39 cellular contexts compared by ENCODE assay signal in genomic region chr11:2248762-2249161, GRCh38. TPM values are rescaled to one million over a fixed set of nuclear protein-coding genes. Genes with fewer than 3 reads are reported as not detected.
"Had no signal": no experiment of that assay in that cellular context is flagged by ENCODE, and none has a peak within 500 bp of the region (broad histone marks: within the 10 kb centered on the region; RNA-seq: fewer than 3 reads in every experiment).

No MANE protein-coding gene starts in this region.

- H3K27me3 Mint-ChIP-seq: activated CD8-positive, alpha-beta T cell treated with anti-CD3 and anti-CD28 coated beads for 36 hours had no signal

- H3K4me3 ChIP-seq: ascending aorta, cardiac muscle cell, PC-9 had no signal

- H3K27ac Mint-ChIP-seq: activated CD4-positive, alpha-beta T cell treated with anti-CD3 and anti-CD28 coated beads, Interleukin-2, amount 10 ng/mL, durations not matched to agents 24 days and 14 days; activated CD8-positive, alpha-beta T cell treated with anti-CD3 and anti-CD28 coated beads for 36 hours; activated naive CD4-positive, alpha-beta T cell treated with anti-CD3 and anti-CD28 coated beads for 36 hours; activated T-cell treated with anti-CD3 and anti-CD28 coated beads, Interleukin-2, amount 50 U/mL, for 72 hours; activated T-helper 17 cell treated with anti-CD3 and anti-CD28 coated beads, Interleukin-2, amount 50 U/mL, for 72 hours had no signal

- H3K4me1 ChIP-seq: ascending aorta had no signal

- H3K27ac ChIP-seq: ascending aorta, cardiac muscle cell, KMS-11, PC-9, RWPE1, VCaP had no signal

- H3K4me1 Mint-ChIP-seq: activated CD4-positive, alpha-beta T cell treated with anti-CD3 and anti-CD28 coated beads, Interleukin-2, amount 10 ng/mL, durations not matched to agents 24 days and 14 days; activated T-helper 17 cell treated with anti-CD3 and anti-CD28 coated beads, Interleukin-2, amount 50 U/mL, for 72 hours; central memory CD8-positive, alpha-beta T cell had no signal

- H3K9ac ChIP-seq: KMS-11 had no signal

- H3K4me3 Mint-ChIP-seq: activated CD4-positive, alpha-beta T cell treated with anti-CD3 and anti-CD28 coated beads, Interleukin-2, amount 10 ng/mL, durations not matched to agents 24 days and 14 days; activated CD8-positive, alpha-beta T cell treated with anti-CD3 and anti-CD28 coated beads for 36 hours; activated naive CD4-positive, alpha-beta T cell treated with anti-CD3 and anti-CD28 coated beads for 36 hours; activated T-cell treated with anti-CD3 and anti-CD28 coated beads, Interleukin-2, amount 50 U/mL, for 72 hours; activated T-helper 17 cell treated with anti-CD3 and anti-CD28 coated beads, Interleukin-2, amount 50 U/mL, for 72 hours; central memory CD8-positive, alpha-beta T cell had no signal

- H3K36me3 Mint-ChIP-seq: activated naive CD4-positive, alpha-beta T cell treated with anti-CD3 and anti-CD28 coated beads, Interleukin-2, amount 50 U/mL, for 72 hours had no signal

- H3K36me3 ChIP-seq: ascending aorta, cardiac muscle cell had no signal

- ATAC-seq: activated CD8-positive, alpha-beta T cell treated with anti-CD3 and anti-CD28 coated beads for 36 hours; activated naive CD4-positive, alpha-beta T cell treated with anti-CD3 and anti-CD28 coated beads, Interleukin-2, amount 50 U/mL, for 72 hours; activated T-cell treated with anti-CD3 and anti-CD28 coated beads, Interleukin-2, amount 50 U/mL, for 72 hours; activated T-helper 17 cell treated with anti-CD3 and anti-CD28 coated beads, Interleukin-2, amount 50 U/mL, for 72 hours; Right ventricle myocardium inferior; SK-N-SH treated with all-trans-retinoic acid at 6 μM for 48 hours had no signal

- DNase-seq: activated CD4-positive, alpha-beta T cell treated with anti-CD3 and anti-CD28 coated beads, Interleukin-2, amount 10 ng/mL, durations not matched to agents 24 days and 14 days; activated CD4-positive, alpha-beta T cell treated with anti-CD3 and anti-CD28 coated beads, Interleukin-2, amount 50 U/mL, for 4 hours; activated CD4-positive, CD25-positive, alpha-beta regulatory T cell; activated CD8-positive, alpha-beta T cell treated with anti-CD3 and anti-CD28 coated beads for 36 hours; activated gamma-delta T cell treated with Interleukin-2 at 50 U/mL for 16 hours; activated naive CD4-positive, alpha-beta T cell treated with anti-CD3 and anti-CD28 coated beads for 36 hours; activated T-cell treated with anti-CD3 and anti-CD28 coated beads, Interleukin-2, amount 50 U/mL, for 1 hour; activated T-cell treated with anti-CD3 and anti-CD28 coated beads, Interleukin-2, amount 50 U/mL, for 72 hours; amniotic stem cell; MM.1S; MV-4-11; NCI-H1092; NCI-H1436 treated with DMSO at 0.1 percent for 48 hours; NCI-H1694 treated with DMSO at 0.1 percent for 48 hours; NCI-H2029; NCI-H510A; NCI-H526; NCI-H748 treated with DMSO at 0.1 percent for 48 hours; NK-92 treated with Interleukin-12 subunit alpha and Interleukin-12 subunit beta, amount 100 ng/mL, for 24 hours; PC-9; SIG-M5; SW 1271; T-helper 1 cell; T-helper 2 cell; T1000 had no signal

- FAIRE-seq: RCC 7860 had no signal

- H3K9me3 Mint-ChIP-seq: activated CD4-positive, alpha-beta T cell treated with anti-CD3 and anti-CD28 coated beads, Interleukin-2, amount 10 ng/mL, durations not matched to agents 24 days and 14 days; activated CD8-positive, alpha-beta T cell treated with anti-CD3 and anti-CD28 coated beads for 36 hours; activated naive CD4-positive, alpha-beta T cell treated with anti-CD3 and anti-CD28 coated beads for 36 hours; activated naive CD4-positive, alpha-beta T cell treated with anti-CD3 and anti-CD28 coated beads, Interleukin-2, amount 50 U/mL, for 72 hours; activated T-cell treated with anti-CD3 and anti-CD28 coated beads, Interleukin-2, amount 50 U/mL, for 72 hours; activated T-helper 17 cell treated with anti-CD3 and anti-CD28 coated beads, Interleukin-2, amount 50 U/mL, for 72 hours; central memory CD8-positive, alpha-beta T cell had no signal

RNA-seq across cellular contexts. Expression of gene ASCL2, which starts 21.6 kb away (rescaled TPM):
- total RNA-seq: activated naive CD4-positive, alpha-beta T cell treated with anti-CD3 and anti-CD28 coated beads for 36 hours; ascending aorta; cardiac muscle cell; chondrocyte; LHCN-M2; PC-9; SK-MEL-5 had no signal
- polyA plus RNA-seq: cardiac muscle cell had no signal

RNA-seq across cellular contexts. Expression of gene C11orf21, which starts 53.0 kb away (rescaled TPM):
- total RNA-seq: ascending aorta, chondrocyte, LHCN-M2, PC-9, SK-MEL-5 had no signal

RNA-seq across cellular contexts. Expression of gene TSPAN32, which starts 53.1 kb away (rescaled TPM):
- total RNA-seq: chondrocyte, LHCN-M2, PC-9, SK-MEL-5 had no signal
